ENCODE assay signal across 9 cellular contexts in the genomic region with DNA sequence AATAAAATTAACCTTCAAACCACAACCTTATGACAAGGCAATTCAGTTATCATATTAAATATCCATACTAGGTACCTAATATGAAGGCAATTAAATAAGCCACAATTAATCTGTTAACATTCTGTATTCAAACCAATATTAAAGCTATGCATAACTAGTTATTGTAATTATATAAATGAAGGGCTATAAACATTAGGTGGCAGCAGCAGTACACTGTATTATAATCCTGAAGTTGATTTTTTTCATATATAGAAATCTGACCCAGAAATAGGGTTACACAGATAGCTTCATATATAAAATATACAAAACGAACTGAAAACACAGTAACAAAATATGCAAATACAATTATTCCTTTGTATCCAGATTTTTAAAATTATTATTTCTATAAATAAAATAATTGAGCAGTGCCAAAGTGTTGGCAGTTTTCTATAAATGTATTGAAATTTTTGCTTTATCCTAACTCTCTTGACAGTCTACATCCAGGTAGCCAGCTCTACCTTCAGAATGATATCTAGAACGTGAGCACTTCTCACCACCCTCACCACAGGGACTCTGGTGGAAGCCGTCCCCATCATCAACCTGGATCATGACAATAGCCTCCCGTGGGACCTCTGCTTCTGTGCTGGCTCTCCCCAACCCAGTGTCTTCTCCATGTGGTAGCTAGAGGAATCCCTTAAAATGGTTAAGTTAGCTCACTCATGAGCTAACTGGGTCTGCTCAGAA.
DNase-seq lines count a peak whose midpoint lies in the region; ATAC-seq, FAIRE-seq and TF ChIP-seq lines count a peak whose summit lies in the region.
"Had no signal": no experiment of that assay in that cellular context is flagged by ENCODE, and none has a peak within 500 bp of the region (broad histone marks: within the 10 kb centered on the region; RNA-seq: fewer than 3 reads in every experiment).

No MANE protein-coding gene starts in this region.

- no peak overlapping the region for H2BK120ac ChIP-seq in trophoblast cell (ENCODE audit: insufficient read depth, low read length, poor library complexity)

- no peak overlapping the region for H3K4me2 ChIP-seq in trophoblast cell (ENCODE audit: low read length)

- FAIRE-seq in D721Med (lab: Jason Lieb, UNC) (no peak), bronchial epithelial cell (lab: Jason Lieb, UNC) (peak; percentile 58), HTR-8/SVneo (lab: Jason Lieb, UNC) (no peak)
- FAIRE-seq: TTC549 had no signal

- H4K12ac ChIP-seq in trophoblast cell (ENCODE audit: low read depth, low read length): no peak overlapping the region

- no peak overlapping the region for H4K91ac ChIP-seq in trophoblast cell (ENCODE audit: low read depth, low read length)

- peaks cover 14% of the 10 kb centered on the region for H3K79me2 ChIP-seq in trophoblast cell (ENCODE audit: control insufficient read depth, insufficient read depth, low read length, poor library complexity)

- no peak overlapping the region for H2AFZ ChIP-seq in trophoblast cell (ENCODE audit: insufficient read depth, low read length, poor library complexity)

- H3K36me3 ChIP-seq in bronchial epithelial cell (ENCODE audit: control insufficient read depth, insufficient read depth, low read length) (no peaks in the 10 kb centered on the region), trophoblast cell (ENCODE audit: control insufficient read depth in 1 of 2, insufficient read depth in 2 of 2, low read length in 2 of 2) (no peaks in the 10 kb centered on the region)

- ATAC-seq in HG02610 (IDR thresholded peaks at IDR 0.05; ENCODE audit: unreplicated experiment): no peak

- no peak overlapping the region for H3K14ac ChIP-seq in trophoblast cell (ENCODE audit: low read length)

- H3K4me1 ChIP-seq in trophoblast cell (ENCODE audit: control insufficient read depth in 1 of 2, insufficient read depth in 2 of 2, low read length in 2 of 2): peaks cover 0 to 2% of the 10 kb centered on the region in 2 experiments

- H3K27ac ChIP-seq in trophoblast cell (ENCODE audit: low read depth, low read length): no peak overlapping the region

- H3K4me3 ChIP-seq in bronchial epithelial cell (ENCODE audit: low read depth, low read length): no peak overlapping the region
- no peak overlapping the region for H3K4me3 ChIP-seq in trophoblast cell (ENCODE audit: low read depth, low read length)

- no peak overlapping the region for H3K23ac ChIP-seq in trophoblast cell (ENCODE audit: low read length)

- DNase-seq in D721Med (ENCODE audit: insufficient read length, low spot score): no peak
- DNase-seq in bronchial epithelial cell (ENCODE audit: low read depth): no peak
- no peak for DNase-seq in trophoblast cell
- DNase-seq in hepatic stellate cell (ENCODE audit: low spot score): no peak
- DNase-seq in HTR-8/SVneo (ENCODE audit: insufficient read length, low spot score): no peak
- DNase-seq: activated naive CD4-positive, alpha-beta T cell treated with anti-CD3 and anti-CD28 coated beads, Interleukin-2, amount 10 ng/mL, durations not matched to agents 7 days and 5 days had no signal

- peaks cover 1% of the 10 kb centered on the region for H3K79me1 ChIP-seq in trophoblast cell (ENCODE audit: low read length)

- H3K4ac ChIP-seq in trophoblast cell (ENCODE audit: low read depth, low read length): peak overlapping the region; percentile 24

- TF ChIP-seq CTCF in D721Med (IDR thresholded peaks at IDR 0.05; ENCODE audit: insufficient read depth, missing control alignments): peak; percentile 49
- peak; percentile 56 for TF ChIP-seq CTCF in LNCAP (IDR thresholded peaks at IDR 0.05)
- no peak for TF ChIP-seq CTCF in bronchial epithelial cell (IDR thresholded peaks at IDR 0.05; ENCODE audit: insufficient read depth, low read length, severe bottlenecking)

- no peaks in the 10 kb centered on the region for H3K27me3 ChIP-seq in bronchial epithelial cell (ENCODE audit: control insufficient read depth, insufficient read depth, low read length)
- no peaks in the 10 kb centered on the region for H3K27me3 ChIP-seq in trophoblast cell (ENCODE audit: insufficient read depth, low read length)

- no peak overlapping the region for H2BK12ac ChIP-seq in trophoblast cell (ENCODE audit: low read length)

- H3K9ac ChIP-seq in trophoblast cell (ENCODE audit: low read length): no peak overlapping the region

- H2AK5ac ChIP-seq in trophoblast cell (ENCODE audit: low read length): no peak overlapping the region

- no peaks in the 10 kb centered on the region for H3K9me3 ChIP-seq in trophoblast cell (ENCODE audit: insufficient read depth, low read depth, low read length)

- H2BK5ac ChIP-seq in trophoblast cell (ENCODE audit: low read depth, low read length, poor library complexity): no peak overlapping the region

- no CpG with 5 or more reads among the region's 4 CpGs for WGBS in trophoblast cell (ENCODE audit: extremely low coverage, insufficient coverage, insufficient read length)

- no peak overlapping the region for H4K8ac ChIP-seq in trophoblast cell (ENCODE audit: low read depth, low read length)

- H3K18ac ChIP-seq in trophoblast cell (ENCODE audit: low read length): no peak overlapping the region
